1 cellular context compared by ENCODE assay signal in the genomic region with DNA sequence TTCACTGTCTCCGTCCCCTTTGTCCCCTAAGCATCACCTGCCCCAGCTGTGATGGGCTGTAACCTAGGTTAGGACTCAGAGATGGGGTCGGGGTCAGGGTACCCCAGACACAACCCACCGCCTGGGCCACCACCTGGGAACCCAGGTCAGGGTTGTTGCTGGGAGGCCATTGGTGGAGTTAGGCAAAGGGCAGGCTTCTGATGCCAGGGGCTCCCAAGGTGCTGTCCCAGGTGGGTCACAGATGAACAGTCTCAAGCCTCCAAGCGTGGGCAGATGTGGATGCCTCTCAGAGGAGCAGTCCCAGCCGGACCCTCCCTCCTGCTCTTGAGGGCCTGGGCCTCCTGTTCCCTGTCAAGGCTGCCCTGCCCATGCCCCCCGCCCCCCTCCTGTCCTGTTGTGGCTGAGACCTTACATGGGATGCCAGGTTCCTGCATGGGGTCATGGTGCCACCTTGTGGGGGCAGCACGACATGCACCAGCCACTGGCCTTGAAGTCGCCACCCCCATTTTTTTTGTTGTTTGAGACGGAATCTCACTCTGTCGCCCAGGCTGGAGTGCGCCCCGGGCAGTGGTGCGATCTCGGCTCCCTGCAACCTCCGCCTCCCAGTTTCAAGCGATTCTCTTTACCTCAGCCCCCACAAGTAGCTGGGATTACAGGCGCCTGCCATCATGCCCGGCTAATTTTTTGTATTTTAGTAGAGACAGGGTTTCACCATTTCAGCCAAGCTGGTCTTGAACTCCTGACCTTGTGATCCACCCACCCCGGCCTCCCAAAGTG.
TF ChIP-seq lines count a peak whose summit lies in the region.

No MANE protein-coding gene starts in this region.

TF ChIP-seq in HepG2, 621 proteins besides CTCF, POLR2A, EP300 and RAD21 (continued from another document and continues in another):
- TF ChIP-seq, protein P1, sequence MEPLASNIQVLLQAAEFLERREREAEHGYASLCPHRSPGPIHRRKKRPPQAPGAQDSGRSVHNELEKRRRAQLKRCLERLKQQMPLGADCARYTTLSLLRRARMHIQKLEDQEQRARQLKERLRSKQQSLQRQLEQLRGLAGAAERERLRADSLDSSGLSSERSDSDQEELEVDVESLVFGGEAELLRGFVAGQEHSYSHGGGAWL (CRISPR knock-in tag; IDR thresholded peaks at IDR 0.05) = no peak
- no peak for TF ChIP-seq DMAP1 (CRISPR knock-in tag; IDR thresholded peaks at IDR 0.05)
- TF ChIP-seq, protein P2, sequence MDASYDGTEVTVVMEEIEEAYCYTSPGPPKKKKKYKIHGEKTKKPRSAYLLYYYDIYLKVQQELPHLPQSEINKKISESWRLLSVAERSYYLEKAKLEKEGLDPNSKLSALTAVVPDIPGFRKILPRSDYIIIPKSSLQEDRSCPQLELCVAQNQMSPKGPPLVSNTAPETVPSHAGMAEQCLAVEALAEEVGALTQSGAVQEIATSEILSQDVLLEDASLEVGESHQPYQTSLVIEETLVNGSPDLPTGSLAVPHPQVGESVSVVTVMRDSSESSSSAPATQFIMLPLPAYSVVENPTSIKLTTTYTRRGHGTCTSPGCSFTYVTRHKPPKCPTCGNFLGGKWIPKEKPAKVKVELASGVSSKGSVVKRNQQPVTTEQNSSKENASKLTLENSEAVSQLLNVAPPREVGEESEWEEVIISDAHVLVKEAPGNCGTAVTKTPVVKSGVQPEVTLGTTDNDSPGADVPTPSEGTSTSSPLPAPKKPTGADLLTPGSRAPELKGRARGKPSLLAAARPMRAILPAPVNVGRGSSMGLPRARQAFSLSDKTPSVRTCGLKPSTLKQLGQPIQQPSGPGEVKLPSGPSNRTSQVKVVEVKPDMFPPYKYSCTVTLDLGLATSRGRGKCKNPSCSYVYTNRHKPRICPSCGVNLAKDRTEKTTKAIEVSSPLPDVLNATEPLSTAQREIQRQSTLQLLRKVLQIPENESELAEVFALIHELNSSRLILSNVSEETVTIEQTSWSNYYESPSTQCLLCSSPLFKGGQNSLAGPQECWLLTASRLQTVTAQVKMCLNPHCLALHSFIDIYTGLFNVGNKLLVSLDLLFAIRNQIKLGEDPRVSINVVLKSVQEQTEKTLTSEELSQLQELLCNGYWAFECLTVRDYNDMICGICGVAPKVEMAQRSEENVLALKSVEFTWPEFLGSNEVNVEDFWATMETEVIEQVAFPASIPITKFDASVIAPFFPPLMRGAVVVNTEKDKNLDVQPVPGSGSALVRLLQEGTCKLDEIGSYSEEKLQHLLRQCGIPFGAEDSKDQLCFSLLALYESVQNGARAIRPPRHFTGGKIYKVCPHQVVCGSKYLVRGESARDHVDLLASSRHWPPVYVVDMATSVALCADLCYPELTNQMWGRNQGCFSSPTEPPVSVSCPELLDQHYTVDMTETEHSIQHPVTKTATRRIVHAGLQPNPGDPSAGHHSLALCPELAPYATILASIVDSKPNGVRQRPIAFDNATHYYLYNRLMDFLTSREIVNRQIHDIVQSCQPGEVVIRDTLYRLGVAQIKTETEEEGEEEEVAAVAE (CRISPR knock-in tag; IDR thresholded peaks at IDR 0.05; ENCODE audit: borderline replicate concordance) = no peak
- no peak for TF ChIP-seq IKZF1 (IDR thresholded peaks at IDR 0.05)
- TF ChIP-seq NCOR1 (IDR thresholded peaks at IDR 0.05; ENCODE audit: borderline replicate concordance, low read length) = no peak
- no peak for TF ChIP-seq ZNF367 (CRISPR knock-in tag; IDR thresholded peaks at IDR 0.05; ENCODE audit: borderline replicate concordance)
- TF ChIP-seq, protein P3, sequence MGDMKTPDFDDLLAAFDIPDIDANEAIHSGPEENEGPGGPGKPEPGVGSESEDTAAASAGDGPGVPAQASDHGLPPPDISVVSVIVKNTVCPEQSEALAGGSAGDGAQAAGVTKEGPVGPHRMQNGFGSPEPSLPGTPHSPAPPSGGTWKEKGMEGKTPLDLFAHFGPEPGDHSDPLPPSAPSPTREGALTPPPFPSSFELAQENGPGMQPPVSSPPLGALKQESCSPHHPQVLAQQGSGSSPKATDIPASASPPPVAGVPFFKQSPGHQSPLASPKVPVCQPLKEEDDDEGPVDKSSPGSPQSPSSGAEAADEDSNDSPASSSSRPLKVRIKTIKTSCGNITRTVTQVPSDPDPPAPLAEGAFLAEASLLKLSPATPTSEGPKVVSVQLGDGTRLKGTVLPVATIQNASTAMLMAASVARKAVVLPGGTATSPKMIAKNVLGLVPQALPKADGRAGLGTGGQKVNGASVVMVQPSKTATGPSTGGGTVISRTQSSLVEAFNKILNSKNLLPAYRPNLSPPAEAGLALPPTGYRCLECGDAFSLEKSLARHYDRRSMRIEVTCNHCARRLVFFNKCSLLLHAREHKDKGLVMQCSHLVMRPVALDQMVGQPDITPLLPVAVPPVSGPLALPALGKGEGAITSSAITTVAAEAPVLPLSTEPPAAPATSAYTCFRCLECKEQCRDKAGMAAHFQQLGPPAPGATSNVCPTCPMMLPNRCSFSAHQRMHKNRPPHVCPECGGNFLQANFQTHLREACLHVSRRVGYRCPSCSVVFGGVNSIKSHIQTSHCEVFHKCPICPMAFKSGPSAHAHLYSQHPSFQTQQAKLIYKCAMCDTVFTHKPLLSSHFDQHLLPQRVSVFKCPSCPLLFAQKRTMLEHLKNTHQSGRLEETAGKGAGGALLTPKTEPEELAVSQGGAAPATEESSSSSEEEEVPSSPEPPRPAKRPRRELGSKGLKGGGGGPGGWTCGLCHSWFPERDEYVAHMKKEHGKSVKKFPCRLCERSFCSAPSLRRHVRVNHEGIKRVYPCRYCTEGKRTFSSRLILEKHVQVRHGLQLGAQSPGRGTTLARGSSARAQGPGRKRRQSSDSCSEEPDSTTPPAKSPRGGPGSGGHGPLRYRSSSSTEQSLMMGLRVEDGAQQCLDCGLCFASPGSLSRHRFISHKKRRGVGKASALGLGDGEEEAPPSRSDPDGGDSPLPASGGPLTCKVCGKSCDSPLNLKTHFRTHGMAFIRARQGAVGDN (CRISPR knock-in tag; IDR thresholded peaks at IDR 0.05) = no peak; the same call in none of the 2 replicates
- no peak for TF ChIP-seq ZFY (CRISPR knock-in tag; IDR thresholded peaks at IDR 0.05)
- no peak for TF ChIP-seq YEATS4 (CRISPR knock-in tag; IDR thresholded peaks at IDR 0.05; ENCODE audit: borderline replicate concordance)
- no peak for TF ChIP-seq THAP11 (CRISPR knock-in tag; IDR thresholded peaks at IDR 0.05)
- no peak for TF ChIP-seq ERF (CRISPR knock-in tag; IDR thresholded peaks at IDR 0.05)
- TF ChIP-seq, protein P4, sequence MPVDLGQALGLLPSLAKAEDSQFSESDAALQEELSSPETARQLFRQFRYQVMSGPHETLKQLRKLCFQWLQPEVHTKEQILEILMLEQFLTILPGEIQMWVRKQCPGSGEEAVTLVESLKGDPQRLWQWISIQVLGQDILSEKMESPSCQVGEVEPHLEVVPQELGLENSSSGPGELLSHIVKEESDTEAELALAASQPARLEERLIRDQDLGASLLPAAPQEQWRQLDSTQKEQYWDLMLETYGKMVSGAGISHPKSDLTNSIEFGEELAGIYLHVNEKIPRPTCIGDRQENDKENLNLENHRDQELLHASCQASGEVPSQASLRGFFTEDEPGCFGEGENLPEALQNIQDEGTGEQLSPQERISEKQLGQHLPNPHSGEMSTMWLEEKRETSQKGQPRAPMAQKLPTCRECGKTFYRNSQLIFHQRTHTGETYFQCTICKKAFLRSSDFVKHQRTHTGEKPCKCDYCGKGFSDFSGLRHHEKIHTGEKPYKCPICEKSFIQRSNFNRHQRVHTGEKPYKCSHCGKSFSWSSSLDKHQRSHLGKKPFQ (CRISPR knock-in tag; IDR thresholded peaks at IDR 0.05; ENCODE audit: insufficient replicate concordance) = no peak
- no peak for TF ChIP-seq POLR2AphosphoS2 (IDR thresholded peaks at IDR 0.05; ENCODE audit: low read depth, low read length)
- no peak for TF ChIP-seq DNMT3B (CRISPR knock-in tag; conservative IDR thresholded peaks at IDR 0.05)
- TF ChIP-seq ZNF124 (CRISPR knock-in tag; IDR thresholded peaks at IDR 0.05) = no peak
- TF ChIP-seq ZNF841 (CRISPR knock-in tag; IDR thresholded peaks at IDR 0.05; ENCODE audit: borderline replicate concordance) = no peak
- TF ChIP-seq CEBPB (IDR thresholded peaks at IDR 0.05; ENCODE audit: borderline replicate concordance, low read depth, low read length) = no peak
- TF ChIP-seq, protein P5, sequence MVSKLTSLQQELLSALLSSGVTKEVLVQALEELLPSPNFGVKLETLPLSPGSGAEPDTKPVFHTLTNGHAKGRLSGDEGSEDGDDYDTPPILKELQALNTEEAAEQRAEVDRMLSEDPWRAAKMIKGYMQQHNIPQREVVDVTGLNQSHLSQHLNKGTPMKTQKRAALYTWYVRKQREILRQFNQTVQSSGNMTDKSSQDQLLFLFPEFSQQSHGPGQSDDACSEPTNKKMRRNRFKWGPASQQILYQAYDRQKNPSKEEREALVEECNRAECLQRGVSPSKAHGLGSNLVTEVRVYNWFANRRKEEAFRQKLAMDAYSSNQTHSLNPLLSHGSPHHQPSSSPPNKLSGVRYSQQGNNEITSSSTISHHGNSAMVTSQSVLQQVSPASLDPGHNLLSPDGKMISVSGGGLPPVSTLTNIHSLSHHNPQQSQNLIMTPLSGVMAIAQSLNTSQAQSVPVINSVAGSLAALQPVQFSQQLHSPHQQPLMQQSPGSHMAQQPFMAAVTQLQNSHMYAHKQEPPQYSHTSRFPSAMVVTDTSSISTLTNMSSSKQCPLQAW (CRISPR knock-in tag; IDR thresholded peaks at IDR 0.05) = no peak
- TF ChIP-seq, protein P6, sequence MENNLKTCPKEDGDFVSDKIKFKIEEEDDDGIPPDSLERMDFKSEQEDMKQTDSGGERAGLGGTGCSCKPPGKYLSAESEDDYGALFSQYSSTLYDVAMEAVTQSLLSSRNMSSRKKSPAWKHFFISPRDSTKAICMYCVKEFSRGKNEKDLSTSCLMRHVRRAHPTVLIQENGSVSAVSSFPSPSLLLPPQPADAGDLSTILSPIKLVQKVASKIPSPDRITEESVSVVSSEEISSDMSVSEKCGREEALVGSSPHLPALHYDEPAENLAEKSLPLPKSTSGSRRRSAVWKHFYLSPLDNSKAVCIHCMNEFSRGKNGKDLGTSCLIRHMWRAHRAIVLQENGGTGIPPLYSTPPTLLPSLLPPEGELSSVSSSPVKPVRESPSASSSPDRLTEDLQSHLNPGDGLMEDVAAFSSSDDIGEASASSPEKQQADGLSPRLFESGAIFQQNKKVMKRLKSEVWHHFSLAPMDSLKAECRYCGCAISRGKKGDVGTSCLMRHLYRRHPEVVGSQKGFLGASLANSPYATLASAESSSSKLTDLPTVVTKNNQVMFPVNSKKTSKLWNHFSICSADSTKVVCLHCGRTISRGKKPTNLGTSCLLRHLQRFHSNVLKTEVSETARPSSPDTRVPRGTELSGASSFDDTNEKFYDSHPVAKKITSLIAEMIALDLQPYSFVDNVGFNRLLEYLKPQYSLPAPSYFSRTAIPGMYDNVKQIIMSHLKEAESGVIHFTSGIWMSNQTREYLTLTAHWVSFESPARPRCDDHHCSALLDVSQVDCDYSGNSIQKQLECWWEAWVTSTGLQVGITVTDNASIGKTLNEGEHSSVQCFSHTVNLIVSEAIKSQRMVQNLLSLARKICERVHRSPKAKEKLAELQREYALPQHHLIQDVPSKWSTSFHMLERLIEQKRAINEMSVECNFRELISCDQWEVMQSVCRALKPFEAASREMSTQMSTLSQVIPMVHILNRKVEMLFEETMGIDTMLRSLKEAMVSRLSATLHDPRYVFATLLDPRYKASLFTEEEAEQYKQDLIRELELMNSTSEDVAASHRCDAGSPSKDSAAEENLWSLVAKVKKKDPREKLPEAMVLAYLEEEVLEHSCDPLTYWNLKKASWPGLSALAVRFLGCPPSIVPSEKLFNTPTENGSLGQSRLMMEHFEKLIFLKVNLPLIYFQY (CRISPR knock-in tag; IDR thresholded peaks at IDR 0.05; ENCODE audit: borderline replicate concordance) = no peak
- TF ChIP-seq ZNF501 (CRISPR knock-in tag; IDR thresholded peaks at IDR 0.05) = no peak
- no peak for TF ChIP-seq NCOA2 (CRISPR knock-in tag; IDR thresholded peaks at IDR 0.05)
- TF ChIP-seq, protein P7, sequence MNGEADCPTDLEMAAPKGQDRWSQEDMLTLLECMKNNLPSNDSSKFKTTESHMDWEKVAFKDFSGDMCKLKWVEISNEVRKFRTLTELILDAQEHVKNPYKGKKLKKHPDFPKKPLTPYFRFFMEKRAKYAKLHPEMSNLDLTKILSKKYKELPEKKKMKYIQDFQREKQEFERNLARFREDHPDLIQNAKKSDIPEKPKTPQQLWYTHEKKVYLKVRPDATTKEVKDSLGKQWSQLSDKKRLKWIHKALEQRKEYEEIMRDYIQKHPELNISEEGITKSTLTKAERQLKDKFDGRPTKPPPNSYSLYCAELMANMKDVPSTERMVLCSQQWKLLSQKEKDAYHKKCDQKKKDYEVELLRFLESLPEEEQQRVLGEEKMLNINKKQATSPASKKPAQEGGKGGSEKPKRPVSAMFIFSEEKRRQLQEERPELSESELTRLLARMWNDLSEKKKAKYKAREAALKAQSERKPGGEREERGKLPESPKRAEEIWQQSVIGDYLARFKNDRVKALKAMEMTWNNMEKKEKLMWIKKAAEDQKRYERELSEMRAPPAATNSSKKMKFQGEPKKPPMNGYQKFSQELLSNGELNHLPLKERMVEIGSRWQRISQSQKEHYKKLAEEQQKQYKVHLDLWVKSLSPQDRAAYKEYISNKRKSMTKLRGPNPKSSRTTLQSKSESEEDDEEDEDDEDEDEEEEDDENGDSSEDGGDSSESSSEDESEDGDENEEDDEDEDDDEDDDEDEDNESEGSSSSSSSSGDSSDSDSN (CRISPR knock-in tag; IDR thresholded peaks at IDR 0.05) = no peak
- TF ChIP-seq PHF21A (CRISPR knock-in tag; IDR thresholded peaks at IDR 0.05) = no peak
- no peak for TF ChIP-seq YY1 (IDR thresholded peaks at IDR 0.05; ENCODE audit: insufficient read depth, insufficient replicate concordance, low read depth, low read length)
- no peak for TF ChIP-seq MAFK (conservative IDR thresholded peaks at IDR 0.05 in 1 of 2, IDR thresholded peaks at IDR 0.05 in 1 of 2; ENCODE audit: low read length in 2 of 2)
- no peak for TF ChIP-seq ZNF652 (CRISPR knock-in tag; IDR thresholded peaks at IDR 0.05; ENCODE audit: borderline replicate concordance, low read depth)
- TF ChIP-seq TBX2 (CRISPR knock-in tag; IDR thresholded peaks at IDR 0.05; ENCODE audit: borderline replicate concordance) = peak; percentile 18; the same call in 1 of the 2 replicates
- no peak for TF ChIP-seq ZNF382 (CRISPR knock-in tag; IDR thresholded peaks at IDR 0.05; ENCODE audit: borderline replicate concordance)
- TF ChIP-seq MEIS2 (CRISPR knock-in tag; IDR thresholded peaks at IDR 0.05) = no peak
- TF ChIP-seq ZNF329 (CRISPR knock-in tag; IDR thresholded peaks at IDR 0.05; ENCODE audit: low read depth) = no peak
- no peak for TF ChIP-seq ZNF451 (CRISPR knock-in tag; IDR thresholded peaks at IDR 0.05)
- no peak for TF ChIP-seq ZFP62 (CRISPR knock-in tag; IDR thresholded peaks at IDR 0.05)
- no peak for TF ChIP-seq WIZ (CRISPR knock-in tag; IDR thresholded peaks at IDR 0.05)
- TF ChIP-seq, protein P8, sequence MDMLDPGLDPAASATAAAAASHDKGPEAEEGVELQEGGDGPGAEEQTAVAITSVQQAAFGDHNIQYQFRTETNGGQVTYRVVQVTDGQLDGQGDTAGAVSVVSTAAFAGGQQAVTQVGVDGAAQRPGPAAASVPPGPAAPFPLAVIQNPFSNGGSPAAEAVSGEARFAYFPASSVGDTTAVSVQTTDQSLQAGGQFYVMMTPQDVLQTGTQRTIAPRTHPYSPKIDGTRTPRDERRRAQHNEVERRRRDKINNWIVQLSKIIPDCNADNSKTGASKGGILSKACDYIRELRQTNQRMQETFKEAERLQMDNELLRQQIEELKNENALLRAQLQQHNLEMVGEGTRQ (IDR thresholded peaks at IDR 0.05; ENCODE audit: low read depth, low read length) = no peak
- TF ChIP-seq, protein P8 (CRISPR knock-in tag; IDR thresholded peaks at IDR 0.05; ENCODE audit: borderline replicate concordance) = no peak
